In the genomic region with DNA sequence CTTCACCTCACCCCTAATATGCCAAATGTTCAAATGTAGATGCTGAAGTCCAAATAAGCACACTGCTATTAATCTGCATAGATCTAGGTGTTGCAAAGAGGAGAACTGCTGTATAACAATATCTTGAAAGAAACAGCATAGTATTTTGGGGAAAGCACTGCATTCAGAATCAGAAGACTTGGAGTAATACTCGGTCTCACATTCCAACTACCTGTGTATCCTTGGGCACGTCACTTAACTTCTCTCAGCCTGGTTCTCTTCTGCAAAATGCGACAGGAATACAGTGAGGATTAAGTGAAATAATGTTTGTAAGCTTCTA, we compare ENCODE assay signal across 8 cellular contexts. TPM values are rescaled to one million over a fixed set of nuclear protein-coding genes. Genes with fewer than 3 reads are reported as not detected.
DNase-seq lines count a peak whose midpoint lies in the region; ATAC-seq and TF ChIP-seq lines count a peak whose summit lies in the region.

No MANE protein-coding gene starts in this region.

- no peaks in the 10 kb centered on the region for H3K27me3 ChIP-seq in tibial nerve

- H3K4me1 ChIP-seq in tibial nerve, result peaks cover 0 to 32% (median 10%) of the 10 kb centered on the region in 4 donors

- TF ChIP-seq CTCF in GM12875 (IDR thresholded peaks at IDR 0.05; ENCODE audit: borderline replicate concordance, insufficient read depth, low read depth, low read length) (no peak), tibial nerve (IDR thresholded peaks at IDR 0.05) (no peak)

- no peak for TF ChIP-seq EP300 in tibial nerve (IDR thresholded peaks at IDR 0.05)

- H3K27me3 Mint-ChIP-seq in activated T-helper 1 cell treated with anti-CD3 and anti-CD28 coated beads, Interleukin-12 subunit alpha, Interleukin-12 subunit beta, Interleukin-2, Interleukin-4 antibody, amounts not matched to agents 30 ng/mL and 10 ng/mL and 1 ng/mL, durations not matched to agents 14 hours and 24 hours and 36 hours (ENCODE audit: insufficient read depth), result no peaks in the 10 kb centered on the region

- DNase-seq in activated T-helper 1 cell treated with anti-CD3 and anti-CD28 coated beads, Interleukin-12 subunit alpha, Interleukin-12 subunit beta, Interleukin-2, Interleukin-4 antibody, amounts not matched to agents 30 ng/mL and 10 ng/mL and 1 ng/mL, durations not matched to agents 14 hours and 24 hours and 36 hours (ENCODE audit: low spot score), result no peak
- DNase-seq in left colon (no peak), tibial nerve (ENCODE audit: low spot score in 2 of 2) (no peak), islet precursor cell (no peak), COR-L47 (lab: John Stamatoyannopoulos, UW) (no peak)

- 6% methylated on average over 3 of the region's 3 CpGs for WGBS in tibial nerve, 2 donors

- H3K4me3 ChIP-seq in GM12875 (ENCODE audit: low read depth, low read length), result peak overlapping the region; percentile 93
- H3K4me3 ChIP-seq in tibial nerve, result peak overlapping the region; percentile 81 to 92 (median 86)

- TF ChIP-seq POLR2A in tibial nerve (IDR thresholded peaks at IDR 0.05), result no peak
- TF ChIP-seq POLR2A in GM18505 (IDR thresholded peaks at IDR 0.05; ENCODE audit: borderline replicate concordance, extremely low read depth, insufficient read depth, insufficient read length), result no peak

- peak overlapping the region in 3 of 4 donors; percentile 90 to 99 (median 97) for H3K27ac ChIP-seq in tibial nerve

- H3K36me3 Mint-ChIP-seq in activated T-helper 1 cell treated with anti-CD3 and anti-CD28 coated beads, Interleukin-12 subunit alpha, Interleukin-12 subunit beta, Interleukin-2, Interleukin-4 antibody, amounts not matched to agents 30 ng/mL and 10 ng/mL and 1 ng/mL, durations not matched to agents 14 hours and 24 hours and 36 hours (ENCODE audit: low read depth), result peaks cover 18% of the 10 kb centered on the region

- intact Hi-C loops in activated T-helper 1 cell treated with anti-CD3 and anti-CD28 coated beads, Interleukin-12 subunit alpha, Interleukin-12 subunit beta, Interleukin-2, Interleukin-4 antibody, amounts not matched to agents 30 ng/mL and 10 ng/mL and 1 ng/mL, durations not matched to agents 14 hours and 24 hours and 36 hours (cut with micrococcal nuclease), result no loop called here
- intact Hi-C loops in left colon (cut with DNase I, micrococcal nuclease), result no loop called here

- no peaks in the 10 kb centered on the region for H3K36me3 ChIP-seq in tibial nerve

- peak overlapping the region; percentile 91 for H3K4me3 Mint-ChIP-seq in activated T-helper 1 cell treated with anti-CD3 and anti-CD28 coated beads, Interleukin-12 subunit alpha, Interleukin-12 subunit beta, Interleukin-2, Interleukin-4 antibody, amounts not matched to agents 30 ng/mL and 10 ng/mL and 1 ng/mL, durations not matched to agents 14 hours and 24 hours and 36 hours

- ATAC-seq in HG02798 (IDR thresholded peaks at IDR 0.05; ENCODE audit: poor library complexity, unreplicated experiment), result peak; percentile 16
- peak; percentile 15 for ATAC-seq in left colon
- ATAC-seq in GM18505 (IDR thresholded peaks at IDR 0.05; ENCODE audit: unreplicated experiment), result no peak

- H3K9me3 Mint-ChIP-seq in activated T-helper 1 cell treated with anti-CD3 and anti-CD28 coated beads, Interleukin-12 subunit alpha, Interleukin-12 subunit beta, Interleukin-2, Interleukin-4 antibody, amounts not matched to agents 30 ng/mL and 10 ng/mL and 1 ng/mL, durations not matched to agents 14 hours and 24 hours and 36 hours, result no peaks in the 10 kb centered on the region

- H3K27ac Mint-ChIP-seq in activated T-helper 1 cell treated with anti-CD3 and anti-CD28 coated beads, Interleukin-12 subunit alpha, Interleukin-12 subunit beta, Interleukin-2, Interleukin-4 antibody, amounts not matched to agents 30 ng/mL and 10 ng/mL and 1 ng/mL, durations not matched to agents 14 hours and 24 hours and 36 hours, result peak overlapping the region; percentile 94

- peaks cover 30% of the 10 kb centered on the region for H3K4me1 Mint-ChIP-seq in activated T-helper 1 cell treated with anti-CD3 and anti-CD28 coated beads, Interleukin-12 subunit alpha, Interleukin-12 subunit beta, Interleukin-2, Interleukin-4 antibody, amounts not matched to agents 30 ng/mL and 10 ng/mL and 1 ng/mL, durations not matched to agents 14 hours and 24 hours and 36 hours (ENCODE audit: low read depth)

- H3K9me3 ChIP-seq in tibial nerve, result no peaks in the 10 kb centered on the region

RNA-seq across cellular contexts. Expression of a gene that starts 0.3 kb away (rescaled TPM):
- total RNA-seq in activated T-helper 1 cell treated with anti-CD3 and anti-CD28 coated beads, Interleukin-12 subunit alpha, Interleukin-12 subunit beta, Interleukin-2, Interleukin-4 antibody, amounts not matched to agents 30 ng/mL and 10 ng/mL and 1 ng/mL, durations not matched to agents 14 hours and 24 hours and 36 hours, result 45.7 and 47.9 TPM in 2 replicates
- total RNA-seq in left colon (10 to 100 TPM; 16.9 to 19.7 TPM), tibial nerve (10 to 100 TPM; 15.9 to 23.7 (median 18.0) TPM)

RNA-seq across cellular contexts. Expression of a gene that starts 42.7 kb away (rescaled TPM):
- total RNA-seq in activated T-helper 1 cell treated with anti-CD3 and anti-CD28 coated beads, Interleukin-12 subunit alpha, Interleukin-12 subunit beta, Interleukin-2, Interleukin-4 antibody, amounts not matched to agents 30 ng/mL and 10 ng/mL and 1 ng/mL, durations not matched to agents 14 hours and 24 hours and 36 hours, result 16.8 and 19.0 TPM in 2 replicates
- total RNA-seq in left colon, result 10 to 100 TPM; 62.4 to 63.2 TPM
- total RNA-seq in tibial nerve, result 100 to 1,000 TPM in 1 of 4 donors, 10 to 100 TPM in 3; 64.7 to 114 (median 86.5) TPM
